Comparison of ENCODE assay signal across 7 cellular contexts in the genomic region with DNA sequence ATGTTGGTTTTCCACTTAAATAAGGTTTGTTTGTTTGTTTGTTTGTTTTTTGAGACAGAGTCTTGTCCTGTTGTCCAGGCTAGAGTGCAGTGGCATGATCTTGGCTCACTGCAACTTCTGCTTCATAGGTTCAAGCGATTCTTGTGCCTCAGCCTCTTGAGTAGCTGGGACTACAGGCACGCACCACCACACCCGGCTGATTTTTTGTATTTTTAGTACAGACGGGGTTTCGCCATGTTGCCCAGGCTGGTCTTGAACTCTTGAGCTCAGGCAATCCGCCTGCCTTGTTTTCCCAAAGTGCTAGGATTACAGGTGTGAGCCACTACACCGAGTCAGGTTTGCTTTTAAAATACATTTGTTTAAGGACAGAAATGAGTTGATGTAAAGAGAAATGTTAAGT. TPM values are rescaled to one million over a fixed set of nuclear protein-coding genes. Genes with fewer than 3 reads are reported as not detected.
A peak's percentile ranks its signal among the peaks of the same experiment; 100 is the strongest.
DNase-seq lines count a peak whose midpoint lies in the region; ATAC-seq, FAIRE-seq and TF ChIP-seq lines count a peak whose summit lies in the region.
"Not testable (repeated sequence)": the region's sequence is repeated elsewhere in the genome, so short reads cannot be mapped to it uniquely, and the experiment has no call there.

No MANE protein-coding gene starts in this region.

- H3F3A ChIP-seq in PC-9 (ENCODE audit: insufficient read depth, low read depth), result peaks cover 49% of the 10 kb centered on the region

- dilution Hi-C loops in endothelial cell of umbilical vein (cut with MboI; ENCODE audit: extremely low pct_ligation_motif_present, low sequenced_read_pairs), result not testable (repeated sequence)

- H3K4me3 ChIP-seq in GM06990 (replicated peaks; ENCODE audit: low read depth, low read length), result peak overlapping the region; percentile 45
- H3K4me3 ChIP-seq in PC-9; endothelial cell of umbilical vein (replicated peaks in 1 of 3; ENCODE audit: insufficient read depth in 1 of 3, low read depth in 1 of 3, low read length in 3 of 3); left lung: not testable (repeated sequence)

- not testable (repeated sequence) for H3K4me3 Mint-ChIP-seq in activated naive CD8-positive, alpha-beta T cell
- H3K4me3 Mint-ChIP-seq in natural killer cell, result peak overlapping the region; percentile 98
- peak overlapping the region in 1 of 2 donors; percentile 35 for H3K4me3 Mint-ChIP-seq in stimulated activated naive B cell treated with anti-CD40 and anti-IgM and Interleukin-4, amounts not matched to agents 10 μg/mL and 1 μg/mL and 100 μg/mL, for 72 hours

- not testable (repeated sequence) for H3K9ac ChIP-seq in endothelial cell of umbilical vein (replicated peaks; ENCODE audit: extremely low read depth, insufficient read depth, low read length)

- DNase-seq in GM06990 (ENCODE audit: extremely low read depth, insufficient read length); PC-9; endothelial cell of umbilical vein (ENCODE audit: low read depth, low spot score); left lung; natural killer cell; stimulated activated naive B cell treated with anti-CD40 and anti-IgM and Interleukin-4, amounts not matched to agents 10 μg/mL and 1 μg/mL and 100 μg/mL, for 72 hours: not testable (repeated sequence)

- H3K9me3 ChIP-seq in PC-9 (ENCODE audit: insufficient read depth, low read depth); endothelial cell of umbilical vein (replicated peaks; ENCODE audit: control insufficient read depth, insufficient read depth, low read length); left lung: not testable (repeated sequence)

- not testable (repeated sequence) for ATAC-seq in left lung; natural killer cell; stimulated activated naive B cell treated with anti-CD40 and anti-IgM and Interleukin-4, amounts not matched to agents 10 μg/mL and 1 μg/mL and 100 μg/mL, for 72 hours (replicated peaks)

- not testable (repeated sequence) for H4K20me1 ChIP-seq in PC-9 (ENCODE audit: insufficient read depth); endothelial cell of umbilical vein (replicated peaks; ENCODE audit: control insufficient read depth, extremely low read depth, insufficient read depth, low read length)

- H3K79me2 ChIP-seq in PC-9 (ENCODE audit: low read depth); endothelial cell of umbilical vein (ENCODE audit: control insufficient read depth, insufficient read depth, low read length): not testable (repeated sequence)

- not testable (repeated sequence) for BruUV-seq in PC-9 (replicated peaks; lab: Mats Ljungman, UMichigan); endothelial cell of umbilical vein (replicated peaks; lab: Mats Ljungman, UMichigan)

- H3K4me2 ChIP-seq in PC-9 (peak overlapping the region; percentile 66), endothelial cell of umbilical vein (ENCODE audit: insufficient read depth, low read length) (peak overlapping the region; percentile 72)

- H3K4me1 ChIP-seq in PC-9 (replicated peaks; ENCODE audit: insufficient read depth) (peaks cover 80% of the 10 kb centered on the region), endothelial cell of umbilical vein (ENCODE audit: control insufficient read depth, extremely low read depth, insufficient read depth, low read length) (peaks cover 45% of the 10 kb centered on the region), left lung (peaks cover 52 to 94% of the 10 kb centered on the region in 2 donors)

- H3K36me3 Mint-ChIP-seq in activated naive CD8-positive, alpha-beta T cell, result peaks cover 13% of the 10 kb centered on the region
- not testable (repeated sequence) for H3K36me3 Mint-ChIP-seq in natural killer cell
- H3K36me3 Mint-ChIP-seq in stimulated activated naive B cell treated with anti-CD40 and anti-IgM and Interleukin-4, amounts not matched to agents 10 μg/mL and 1 μg/mL and 100 μg/mL, for 72 hours, result peaks cover 9 to 27% of the 10 kb centered on the region in 2 donors

- not testable (repeated sequence) for H3K9me3 Mint-ChIP-seq in activated naive CD8-positive, alpha-beta T cell (ENCODE audit: low read depth); natural killer cell; stimulated activated naive B cell treated with anti-CD40 and anti-IgM and Interleukin-4, amounts not matched to agents 10 μg/mL and 1 μg/mL and 100 μg/mL, for 72 hours

- not testable (repeated sequence) for H3K9me2 ChIP-seq in PC-9 (ENCODE audit: insufficient read depth)

- intact Hi-C loops in PC-9 (cut with micrococcal nuclease; ENCODE audit: unreplicated experiment) (loop anchor here (1.0 to 10.0 kb wide), 3 partner anchors 43 to 259 kb away; a partner anchor contains a TSS), endothelial cell of umbilical vein (cut with micrococcal nuclease) (loop anchor here (1.0 kb wide), 1 partner anchor 82 kb away; no protein-coding TSS in a partner anchor)
- intact Hi-C loops in left lung (cut with DNase I); natural killer cell (cut with micrococcal nuclease): not testable (repeated sequence)

- H3K27ac Mint-ChIP-seq in activated naive CD8-positive, alpha-beta T cell, result peak overlapping the region; percentile 28
- H3K27ac Mint-ChIP-seq in natural killer cell, result peak overlapping the region; percentile 99 to 100
- peak overlapping the region; percentile 65 for H3K27ac Mint-ChIP-seq in stimulated activated naive B cell treated with anti-CD40 and anti-IgM and Interleukin-4, amounts not matched to agents 10 μg/mL and 1 μg/mL and 100 μg/mL, for 72 hours

- TF ChIP-seq CTCF in GM06990 (IDR thresholded peaks at IDR 0.05; ENCODE audit: insufficient read depth, low read length, poor library complexity, severe bottlenecking); PC-9 (conservative IDR thresholded peaks at IDR 0.05); endothelial cell of umbilical vein (IDR thresholded peaks at IDR 0.05; ENCODE audit: extremely low read depth in 1 of 2, insufficient read depth in 1 of 2, low read depth in 1 of 2, low read length in 2 of 2); left lung (IDR thresholded peaks at IDR 0.05); natural killer cell (IDR thresholded peaks at IDR 0.05): not testable (repeated sequence)

- FAIRE-seq in endothelial cell of umbilical vein (lab: Jason Lieb, UNC), result not testable (repeated sequence)

- H3K27ac ChIP-seq in PC-9 (peak overlapping the region; percentile 95), endothelial cell of umbilical vein (ENCODE audit: insufficient read depth, low read depth, low read length) (peak overlapping the region; percentile 38), left lung (peak overlapping the region; percentile 99)

- H3K27me3 Mint-ChIP-seq in activated naive CD8-positive, alpha-beta T cell; natural killer cell (ENCODE audit: low read depth in 2 of 2); stimulated activated naive B cell treated with anti-CD40 and anti-IgM and Interleukin-4, amounts not matched to agents 10 μg/mL and 1 μg/mL and 100 μg/mL, for 72 hours: not testable (repeated sequence)

- TF ChIP-seq POLR2A in endothelial cell of umbilical vein (IDR thresholded peaks at IDR 0.05; ENCODE audit: low read depth, low read length), result not testable (repeated sequence)

- H3K4me1 Mint-ChIP-seq in activated naive CD8-positive, alpha-beta T cell (ENCODE audit: low read depth), result peaks cover 83% of the 10 kb centered on the region
- peaks cover 92 to 93% of the 10 kb centered on the region in 2 donors for H3K4me1 Mint-ChIP-seq in natural killer cell
- H3K4me1 Mint-ChIP-seq in stimulated activated naive B cell treated with anti-CD40 and anti-IgM and Interleukin-4, amounts not matched to agents 10 μg/mL and 1 μg/mL and 100 μg/mL, for 72 hours, result peaks cover 61 to 93% of the 10 kb centered on the region in 2 donors

- H3K27me3 ChIP-seq in GM06990 (replicated peaks; ENCODE audit: control insufficient read depth, insufficient read depth, low read length); PC-9 (ENCODE audit: insufficient read depth, low read depth); endothelial cell of umbilical vein (ENCODE audit: control insufficient read depth in 2 of 2, insufficient read depth in 2 of 2, low read length in 2 of 2); left lung: not testable (repeated sequence)

- POLR2A ChIA-PET in PC-9 (lab: Charles Lee; ENCODE audit: unreplicated experiment), result interaction anchor here (0.5 to 1.2 kb wide), 8 partner anchors 27 to 170 kb away, joined by 3 to 14 read pairs (median 4); no protein-coding TSS in a partner anchor
- POLR2A ChIA-PET in endothelial cell of umbilical vein (lab: Charles Lee), result interaction anchor here (1.3 kb wide), 1 partner anchor 75 kb away, joined by 4 read pairs; a partner anchor contains a TSS

- CTCF ChIA-PET in PC-9 (lab: Charles Lee) (interaction anchor here (0.6 to 1.3 kb wide), 6 partner anchors 8 to 178 kb away, joined by 3 to 6 read pairs (median 3); no protein-coding TSS in a partner anchor), endothelial cell of umbilical vein (lab: Charles Lee) (interaction anchor here (0.7 to 5.3 kb wide), 8 partner anchors 9 to 90 kb away, joined by 3 to 32 read pairs (median 6); a partner anchor contains a TSS)

- not testable (repeated sequence) for H3K9me1 ChIP-seq in endothelial cell of umbilical vein (replicated peaks; ENCODE audit: control insufficient read depth, extremely low read depth, insufficient read depth, low read length)

- not testable (repeated sequence) for H3K36me3 ChIP-seq in GM06990 (ENCODE audit: control insufficient read depth, insufficient read depth, low read length); PC-9 (ENCODE audit: low read depth); endothelial cell of umbilical vein (ENCODE audit: control insufficient read depth in 2 of 2, extremely low read depth in 1 of 2, insufficient read depth in 2 of 2, low read length in 2 of 2); left lung

- H2AFZ ChIP-seq in PC-9; endothelial cell of umbilical vein (ENCODE audit: low read depth, low read length): not testable (repeated sequence)

RNA-seq across cellular contexts. Expression of a gene that starts 46.0 kb away (rescaled TPM):
- total RNA-seq in PC-9 (2021), result 13.5 and 15.2 TPM in 2 replicates
- total RNA-seq in endothelial cell of umbilical vein, result 3.6 and 3.8 TPM in 2 replicates
- polyA plus RNA-seq in endothelial cell of umbilical vein, result 9.3 and 10.1 TPM in 2 replicates
- polyA plus RNA-seq in endothelial cell of umbilical vein (2011; cell fraction: cytosol; rRNA removed), result 5.3 and 5.4 TPM in 2 replicates
- 10.4 and 10.8 TPM in 2 replicates for polyA plus RNA-seq in endothelial cell of umbilical vein (2011; cell fraction: nucleus; rRNA removed)
- 2.2 and 3.6 TPM in 2 replicates for polyA plus RNA-seq in endothelial cell of umbilical vein (2012)
- polyA minus RNA-seq in endothelial cell of umbilical vein, result 19.7 and 21.4 TPM in 2 replicates
- polyA minus RNA-seq in endothelial cell of umbilical vein (2011; cell fraction: cytosol; rRNA and poly(A)+ RNA removed), result 27.1 TPM
- polyA minus RNA-seq in endothelial cell of umbilical vein (2011; cell fraction: nucleus; rRNA and poly(A)+ RNA removed), result 5.4 and 6.3 TPM in 2 replicates
- 10 to 100 TPM in 1 of 2 donors, 1 to 10 TPM in 1; 9.5 to 10.4 TPM for total RNA-seq in left lung
- total RNA-seq in natural killer cell, result 1 to 10 TPM; 1.6 to 5.0 (median 3.9) TPM

Comparison
In these comparisons a context has a peak if more than half of its experiments do, and no peak if none do; other contexts are left out.
1. H3K27ac ChIP-seq: peak in every context shown above with its lines; median percentile 99 in left lung; 95 in PC-9; 38 in endothelial cell of umbilical vein.
2. H3K27ac Mint-ChIP-seq: peak in every context shown above with its lines; median percentile 100 in natural killer cell; 65 in stimulated activated naive B cell treated with anti-CD40 and anti-IgM and Interleukin-4, amounts not matched to agents 10 μg/mL and 1 μg/mL and 100 μg/mL, for 72 hours; 28 in activated naive CD8-positive, alpha-beta T cell.